ENCODE assay signal across 10 cellular contexts in the genomic region with DNA sequence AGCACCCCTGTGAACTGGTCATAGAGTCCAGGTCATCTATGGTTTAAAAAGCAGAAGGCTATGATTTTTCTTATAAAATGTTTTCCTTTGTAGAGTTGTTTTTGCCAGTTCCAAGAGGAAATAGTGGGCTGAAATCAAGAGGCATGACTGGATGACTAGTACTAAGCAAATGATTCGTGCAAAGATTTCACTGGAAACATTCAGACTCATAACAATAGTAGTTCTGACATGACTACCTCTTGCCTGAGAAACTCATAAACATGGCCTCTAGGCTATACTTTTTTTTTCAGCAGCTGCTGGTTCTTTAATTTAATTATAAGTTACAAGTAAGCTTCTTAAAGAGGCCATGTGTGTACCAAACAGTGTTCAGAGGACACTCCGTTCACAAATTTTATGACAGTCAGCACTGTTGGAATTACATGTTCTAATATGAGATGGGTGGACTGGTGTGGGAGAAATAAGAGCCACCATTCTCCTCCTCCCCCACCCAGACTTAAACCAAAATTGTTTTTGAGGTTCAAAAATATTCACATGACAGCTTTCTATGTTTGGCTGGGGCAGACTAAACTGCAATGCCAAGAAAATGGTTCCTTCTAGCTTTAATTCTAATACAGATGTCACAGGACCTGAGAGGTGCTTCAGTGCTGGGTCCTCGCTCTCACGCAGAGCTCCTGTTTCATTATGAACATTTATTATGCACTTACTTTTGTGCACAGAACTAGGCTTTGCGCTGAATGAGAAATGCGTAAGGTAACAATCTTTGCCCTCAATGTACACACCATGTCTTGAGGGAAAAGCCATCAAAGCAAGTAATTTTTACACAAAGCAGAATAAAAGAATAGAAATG.
DNase-seq lines count a peak whose midpoint lies in the region; ATAC-seq, FAIRE-seq and TF ChIP-seq lines count a peak whose summit lies in the region.
"Had no signal": no experiment of that assay in that cellular context is flagged by ENCODE, and none has a peak within 500 bp of the region (broad histone marks: within the 10 kb centered on the region; RNA-seq: fewer than 3 reads in every experiment).

No MANE protein-coding gene starts in this region.

- no peak for DNase-seq in activated T-cell treated with anti-CD3 and anti-CD28 coated beads, Interleukin-2, amount 50 U/mL, for 24 hours
- DNase-seq in activated T-cell treated with anti-CD3 and anti-CD28 coated beads, Interleukin-2, amount 50 U/mL, for 1 hour: no peak
- DNase-seq in RPMI7951 (ENCODE audit: low read depth) (peak; percentile 68), RCC 7860 (ENCODE audit: low spot score) (no peak), stomach (no peak), transverse colon (no peak)
- DNase-seq: gastrocnemius medialis had no signal

- H3K27me3 Mint-ChIP-seq in activated T-cell treated with anti-CD3 and anti-CD28 coated beads, Interleukin-2, amount 50 U/mL, for 24 hours: peaks cover 2% of the 10 kb centered on the region
- H3K27me3 Mint-ChIP-seq in stimulated activated memory B cell treated with anti-CD40 and anti-IgM and Interleukin-4, amounts not matched to agents 10 μg/mL and 1 μg/mL and 100 μg/mL, for 72 hours: peaks cover 6% of the 10 kb centered on the region

- intact Hi-C loops in stomach (cut with DNase I; ENCODE audit: low total_unique reads) (no loop called here), transverse colon (cut with DNase I; ENCODE audit: low total_unique reads) (no loop called here)

- no peaks in the 10 kb centered on the region for H3K4me1 ChIP-seq in stomach
- no peaks in the 10 kb centered on the region for H3K4me1 ChIP-seq in transverse colon
- H3K4me1 ChIP-seq: gastrocnemius medialis had no signal

- in situ Hi-C loops in transverse colon (cut with MboI; ENCODE audit: low pct_ligation_motif_present in 1 of 4, low pct_unique_long_range_greater_than_20kb in 1 of 4, low sequenced_read_pairs in 3 of 4): no loop called here

- no peak for TF ChIP-seq EP300 in stomach (IDR thresholded peaks at IDR 0.05)
- no peak for TF ChIP-seq EP300 in transverse colon (IDR thresholded peaks at IDR 0.05; ENCODE audit: low read depth)

- peak overlapping the region; percentile 79 for H3K27ac Mint-ChIP-seq in activated T-cell treated with anti-CD3 and anti-CD28 coated beads, Interleukin-2, amount 50 U/mL, for 24 hours
- H3K27ac Mint-ChIP-seq in stimulated activated memory B cell treated with anti-CD40 and anti-IgM and Interleukin-4, amounts not matched to agents 10 μg/mL and 1 μg/mL and 100 μg/mL, for 72 hours: peak overlapping the region; percentile 29

- H3K36me3 ChIP-seq in stomach (no peaks in the 10 kb centered on the region), transverse colon (no peaks in the 10 kb centered on the region)
- H3K36me3 ChIP-seq: BLaER1, gastrocnemius medialis had no signal

- H3K27me3 ChIP-seq in stomach: no peaks in the 10 kb centered on the region
- no peaks in the 10 kb centered on the region for H3K27me3 ChIP-seq in transverse colon
- H3K27me3 ChIP-seq: BLaER1, gastrocnemius medialis had no signal

- H3K36me3 Mint-ChIP-seq in activated T-cell treated with anti-CD3 and anti-CD28 coated beads, Interleukin-2, amount 50 U/mL, for 24 hours (ENCODE audit: low read depth): no peaks in the 10 kb centered on the region
- no peaks in the 10 kb centered on the region for H3K36me3 Mint-ChIP-seq in stimulated activated memory B cell treated with anti-CD40 and anti-IgM and Interleukin-4, amounts not matched to agents 10 μg/mL and 1 μg/mL and 100 μg/mL, for 72 hours

- no peaks in the 10 kb centered on the region for H3K9me3 Mint-ChIP-seq in activated T-cell treated with anti-CD3 and anti-CD28 coated beads, Interleukin-2, amount 50 U/mL, for 24 hours
- H3K9me3 Mint-ChIP-seq in stimulated activated memory B cell treated with anti-CD40 and anti-IgM and Interleukin-4, amounts not matched to agents 10 μg/mL and 1 μg/mL and 100 μg/mL, for 72 hours: no peaks in the 10 kb centered on the region

- TF ChIP-seq CTCF in stomach (IDR thresholded peaks at IDR 0.05) (no peak), transverse colon (IDR thresholded peaks at IDR 0.05) (no peak)

- H3K4me3 ChIP-seq in stomach (no peak overlapping the region), transverse colon (no peak overlapping the region)
- H3K4me3 ChIP-seq: BLaER1, gastrocnemius medialis had no signal

- WGBS in stomach, 5 donors: 88 to 94% (median 89%) methylated on average over 6 of the region's 6 CpGs
- 74% methylated on average over 6 of the region's 6 CpGs for WGBS in transverse colon (ENCODE audit: low coverage in 1 of 2), 2 donors

- H3K4me3 Mint-ChIP-seq in activated T-cell treated with anti-CD3 and anti-CD28 coated beads, Interleukin-2, amount 50 U/mL, for 24 hours: no peak overlapping the region
- peak overlapping the region; percentile 9 for H3K4me3 Mint-ChIP-seq in stimulated activated memory B cell treated with anti-CD40 and anti-IgM and Interleukin-4, amounts not matched to agents 10 μg/mL and 1 μg/mL and 100 μg/mL, for 72 hours

- no peak for FAIRE-seq in RCC 7860 (lab: Jason Lieb, UNC)

- peak; percentile 56 for ATAC-seq in HG02759 (IDR thresholded peaks at IDR 0.05; ENCODE audit: unreplicated experiment)
- peak; percentile 80 for ATAC-seq in stimulated activated memory B cell treated with anti-CD40 and anti-IgM and Interleukin-4, amounts not matched to agents 10 μg/mL and 1 μg/mL and 100 μg/mL, for 72 hours

- H3K9me3 ChIP-seq in stomach (no peaks in the 10 kb centered on the region), transverse colon (no peaks in the 10 kb centered on the region)
- H3K9me3 ChIP-seq: BLaER1, gastrocnemius medialis had no signal

- no peak overlapping the region for H3K27ac ChIP-seq in stomach
- H3K27ac ChIP-seq in transverse colon: no peak overlapping the region
- H3K27ac ChIP-seq: BLaER1, gastrocnemius medialis had no signal

- TF ChIP-seq POLR2A in stomach (IDR thresholded peaks at IDR 0.05) (no peak), transverse colon (IDR thresholded peaks at IDR 0.05) (no peak)

- peaks cover 12% of the 10 kb centered on the region for H3K4me1 Mint-ChIP-seq in activated T-cell treated with anti-CD3 and anti-CD28 coated beads, Interleukin-2, amount 50 U/mL, for 24 hours (ENCODE audit: low read depth)
- H3K4me1 Mint-ChIP-seq in stimulated activated memory B cell treated with anti-CD40 and anti-IgM and Interleukin-4, amounts not matched to agents 10 μg/mL and 1 μg/mL and 100 μg/mL, for 72 hours: peaks cover 36% of the 10 kb centered on the region
